1 cellular context compared by ENCODE assay signal in genomic region chr7:55120501-55121198, GRCh38.
TF ChIP-seq lines count a peak whose summit lies in the region.

No MANE protein-coding gene starts in this region.

TF ChIP-seq in GM23338, 12 proteins besides CTCF, POLR2A, EP300 and RAD21 (continued from another document):
- TF ChIP-seq JUNB (IDR thresholded peaks at IDR 0.05; ENCODE audit: unreplicated experiment): no peak
- TF ChIP-seq CREB1 (CRISPR knock-in tag; IDR thresholded peaks at IDR 0.05; ENCODE audit: low read depth): no peak
- TF ChIP-seq POLR2AphosphoS5 (IDR thresholded peaks at IDR 0.05; ENCODE audit: low read depth): no peak
- no peak for TF ChIP-seq STAT1 (IDR thresholded peaks at IDR 0.05; ENCODE audit: unreplicated experiment)
- TF ChIP-seq NANOG (IDR thresholded peaks at IDR 0.05; ENCODE audit: borderline replicate concordance): no peak
- TF ChIP-seq EZH2 (IDR thresholded peaks at IDR 0.05; ENCODE audit: low read depth, unreplicated experiment): no peak
